8 cellular contexts compared by ENCODE assay signal in genomic region chr11:32960553-32961164, GRCh38. TPM values are rescaled to one million over a fixed set of nuclear protein-coding genes. Genes with fewer than 3 reads are reported as not detected.
A peak's percentile ranks its signal among the peaks of the same experiment; 100 is the strongest.
DNase-seq lines count a peak whose midpoint lies in the region; ATAC-seq and TF ChIP-seq lines count a peak whose summit lies in the region.

No MANE protein-coding gene starts in this region.

- no peak overlapping the region for H3K4me3 Mint-ChIP-seq in naive thymus-derived CD4-positive, alpha-beta T cell

- peak; percentile 22 for TF ChIP-seq CTCF in GM20000 (IDR thresholded peaks at IDR 0.05; ENCODE audit: extremely low read depth, missing control alignments)

- H3K27ac Mint-ChIP-seq in naive thymus-derived CD4-positive, alpha-beta T cell = no peak overlapping the region

- H3K36me3 Mint-ChIP-seq in naive thymus-derived CD4-positive, alpha-beta T cell = peaks cover 0 to 21% (median 11%) of the 10 kb centered on the region in 5 donors

- no peaks in the 10 kb centered on the region for H3K27me3 Mint-ChIP-seq in naive thymus-derived CD4-positive, alpha-beta T cell

- POLR2A ChIA-PET in naive thymus-derived CD4-positive, alpha-beta T cell (lab: Charles Lee) = interaction anchor here (1.0 kb wide), 1 partner anchor 79 kb away, joined by 3 read pairs; the partner anchor contains the start of gene TCP11L1

- H3K36me3 ChIP-seq in naive thymus-derived CD4-positive, alpha-beta T cell (ENCODE audit: control insufficient read depth in 2 of 3, insufficient read depth in 3 of 3, low read length in 3 of 3) = peaks cover 0 to 10% (median 0%) of the 10 kb centered on the region in 3 experiments
- peaks cover 14% of the 10 kb centered on the region for H3K36me3 ChIP-seq in effector memory CD4-positive, alpha-beta T cell (ENCODE audit: control insufficient read depth, insufficient read depth, low read length)

- no peaks in the 10 kb centered on the region for H3K27me3 ChIP-seq in naive thymus-derived CD4-positive, alpha-beta T cell (ENCODE audit: control insufficient read depth in 2 of 2, insufficient read depth in 2 of 2, low read length in 2 of 2)
- H3K27me3 ChIP-seq in effector memory CD4-positive, alpha-beta T cell (replicated peaks; ENCODE audit: control insufficient read depth, insufficient read depth, low read length, poor library complexity, severe bottlenecking) = no peaks in the 10 kb centered on the region

- no peaks in the 10 kb centered on the region for H3K9me3 Mint-ChIP-seq in naive thymus-derived CD4-positive, alpha-beta T cell

- H3K4me1 ChIP-seq in naive thymus-derived CD4-positive, alpha-beta T cell (ENCODE audit: control insufficient read depth in 2 of 2, insufficient read depth in 2 of 2, low read length in 2 of 2) = no peaks in the 10 kb centered on the region
- H3K4me1 ChIP-seq in effector memory CD4-positive, alpha-beta T cell (ENCODE audit: control insufficient read depth, insufficient read depth, low read length, poor library complexity, severe bottlenecking) = no peaks in the 10 kb centered on the region

- CTCF ChIA-PET in naive thymus-derived CD4-positive, alpha-beta T cell (lab: Charles Lee) = interaction anchor here (0.6 to 11.3 kb wide), 9 partner anchors 11 to 356 kb away, joined by 3 to 179 read pairs (median 3); partner anchors contain the start of gene DEPDC7

- intact Hi-C loops in naive thymus-derived CD4-positive, alpha-beta T cell (cut with micrococcal nuclease) = loop anchor here (1.0 to 5.0 kb wide), 8 partner anchors 38 to 369 kb away; partner anchors contain the start of genes CSTF3 (in 2 of the 2), TCP11L1 (in 2 of the 2) and QSER1 (in 1 of the 2)

- DNase-seq in AML-193 (lab: John Stamatoyannopoulos, UW) = peak; percentile 49 to 55
- peak; percentile 19 for DNase-seq in GM20000 (ENCODE audit: low spot score)
- DNase-seq in NCI-H748 treated with DMSO at 0.1 percent for 48 hours (lab: John Stamatoyannopoulos, UW) = peak; percentile 6
- peak; percentile 40 for DNase-seq in dedifferentiated amniotic fluid mesenchymal stem cell (ENCODE audit: extremely low spot score)
- DNase-seq in naive thymus-derived CD4-positive, alpha-beta T cell = peak in 7 of 9 donors; percentile 33 to 66 (median 55)
- no peak for DNase-seq in effector memory CD4-positive, alpha-beta T cell
- DNase-seq in islet precursor cell = no peak

- H3K9me3 ChIP-seq in naive thymus-derived CD4-positive, alpha-beta T cell (ENCODE audit: control insufficient read depth in 2 of 3, low read length in 3 of 3) = no peaks in the 10 kb centered on the region
- no peaks in the 10 kb centered on the region for H3K9me3 ChIP-seq in effector memory CD4-positive, alpha-beta T cell (ENCODE audit: control insufficient read depth, low read length)

- peaks cover 0 to 5% (median 0%) of the 10 kb centered on the region in 7 donors for H3K4me1 Mint-ChIP-seq in naive thymus-derived CD4-positive, alpha-beta T cell

- H3K27ac ChIP-seq in naive thymus-derived CD4-positive, alpha-beta T cell (ENCODE audit: low read depth, low read length) = no peak overlapping the region
- H3K27ac ChIP-seq in effector memory CD4-positive, alpha-beta T cell (ENCODE audit: insufficient read depth, low read length, poor library complexity, severe bottlenecking) = no peak overlapping the region

- ATAC-seq in naive thymus-derived CD4-positive, alpha-beta T cell = peak; percentile 67
- ATAC-seq in GM21723 (IDR thresholded peaks at IDR 0.05; ENCODE audit: unreplicated experiment) = no peak

- no peak overlapping the region for H3K4me3 ChIP-seq in naive thymus-derived CD4-positive, alpha-beta T cell (ENCODE audit: low read length)
- H3K4me3 ChIP-seq in effector memory CD4-positive, alpha-beta T cell (ENCODE audit: insufficient read depth, low read depth, low read length, poor library complexity, severe bottlenecking) = no peak overlapping the region

RNA-seq across cellular contexts. Expression of gene DEPDC7, which starts 55.0 kb away (rescaled TPM):
- total RNA-seq in naive thymus-derived CD4-positive, alpha-beta T cell = 1 to 10 TPM in 4 of 5 experiments, under 1 TPM in 1; 0.65 to 9.6 (median 2.1) TPM
- 1 to 10 TPM; 3.2 to 3.9 TPM for polyA plus RNA-seq in naive thymus-derived CD4-positive, alpha-beta T cell

Comparison
In these comparisons a context has a peak if more than half of its experiments do, and no peak if none do; other contexts are left out.
1. DNase-seq: peak in AML-193 (2 of 2), GM20000 (single experiment), NCI-H748 treated with DMSO at 0.1 percent for 48 hours (single experiment), dedifferentiated amniotic fluid mesenchymal stem cell (single experiment) and naive thymus-derived CD4-positive, alpha-beta T cell (7 of 9); none in effector memory CD4-positive, alpha-beta T cell (0 of 3) and islet precursor cell (single experiment).